Comparison of ENCODE assay signal across 1 cellular context in genomic region chr1:89757532-89757931, GRCh38.
TF ChIP-seq lines count a peak whose summit lies in the region.

No MANE protein-coding gene starts in this region.

TF ChIP-seq in HepG2, 621 proteins besides CTCF, POLR2A, EP300 and RAD21 (continued from another document):
- TF ChIP-seq CEBPB (IDR thresholded peaks at IDR 0.05; ENCODE audit: borderline replicate concordance, low read depth, low read length) = peak; percentile 24; the same call in 1 of the 2 replicates
TF ChIP-seq in HepG2: peak in this region for 2.
